ENCODE assay signal across 13 cellular contexts in the genomic region with DNA sequence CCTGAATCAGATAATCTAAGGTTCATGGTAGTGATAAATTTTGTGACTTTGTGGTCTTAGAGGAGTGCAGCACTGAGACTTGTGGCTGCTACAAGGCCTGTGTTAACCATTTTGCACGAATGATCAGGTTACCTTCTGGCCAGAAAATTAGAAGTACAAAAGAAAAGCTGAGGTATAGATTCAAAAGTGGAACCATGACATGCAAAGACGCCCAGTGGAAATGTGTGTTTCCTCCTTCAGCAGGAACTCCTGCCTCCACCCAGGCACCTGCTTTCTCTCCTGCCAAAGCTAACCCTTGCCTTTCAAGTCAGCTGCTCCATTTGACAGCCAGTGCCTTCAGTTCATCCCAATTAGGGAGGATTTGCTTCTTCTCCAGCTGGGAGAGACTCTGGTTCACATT. TPM values are rescaled to one million over a fixed set of nuclear protein-coding genes. Genes with fewer than 3 reads are reported as not detected.
DNase-seq lines count a peak whose midpoint lies in the region; ATAC-seq and TF ChIP-seq lines count a peak whose summit lies in the region.
"Had no signal": no experiment of that assay in that cellular context is flagged by ENCODE, and none has a peak within 500 bp of the region (broad histone marks: within the 10 kb centered on the region; RNA-seq: fewer than 3 reads in every experiment).

No MANE protein-coding gene starts in this region.

- H3K4me3 Mint-ChIP-seq in dendritic cell treated with granulocyte-macrophage colony-stimulating factor and Interleukin-4, amounts not matched to agents 40 ng/mL and 50 ng/mL, for 4 days, result no peak overlapping the region

- H3K36me3 Mint-ChIP-seq in dendritic cell treated with granulocyte-macrophage colony-stimulating factor and Interleukin-4, amounts not matched to agents 40 ng/mL and 50 ng/mL, for 4 days (ENCODE audit: low read depth), result no peaks in the 10 kb centered on the region

- H3K27ac Mint-ChIP-seq in dendritic cell treated with granulocyte-macrophage colony-stimulating factor and Interleukin-4, amounts not matched to agents 40 ng/mL and 50 ng/mL, for 4 days, result peak overlapping the region; percentile 85

- intact Hi-C loops in dendritic cell treated with granulocyte-macrophage colony-stimulating factor and Interleukin-4, amounts not matched to agents 40 ng/mL and 50 ng/mL, for 4 days (cut with micrococcal nuclease), result no loop called here
- intact Hi-C loops in dorsolateral prefrontal cortex (cut with DNase I), result no loop called here

- peak; percentile 80 for DNase-seq in SIG-M5 treated with dmso at 0.1 percent for 504 hours (lab: John Stamatoyannopoulos, UW; ENCODE audit: unreplicated experiment)
- DNase-seq in SIG-M5 (lab: John Stamatoyannopoulos, UW), result no peak
- peak; percentile 50 for DNase-seq in MV-4-11 (lab: John Stamatoyannopoulos, UW)
- DNase-seq in iPS-NIHi11 (ENCODE audit: low spot score), result no peak
- DNase-seq in COLO829 (ENCODE audit: low spot score), result no peak
- DNase-seq in dorsolateral prefrontal cortex, result no peak
- DNase-seq: glutamatergic neuron, NCI-H446 treated with DMSO at 0.1 percent for 48 hours, posterior cingulate gyrus had no signal

- no peaks in the 10 kb centered on the region for H3K9me3 Mint-ChIP-seq in dendritic cell treated with granulocyte-macrophage colony-stimulating factor and Interleukin-4, amounts not matched to agents 40 ng/mL and 50 ng/mL, for 4 days

- H3K27me3 Mint-ChIP-seq in dendritic cell treated with granulocyte-macrophage colony-stimulating factor and Interleukin-4, amounts not matched to agents 40 ng/mL and 50 ng/mL, for 4 days, result no peaks in the 10 kb centered on the region

- TF ChIP-seq CTCF in dorsolateral prefrontal cortex (IDR thresholded peaks at IDR 0.05 in 54 of 56, conservative IDR thresholded peaks at IDR 0.05 in 2 of 56; ENCODE audit: low read depth in 1 of 56, partially characterized antibody in 56 of 56), result no peak

- no peak overlapping the region for H3K4me3 ChIP-seq in dorsolateral prefrontal cortex
- H3K4me3 ChIP-seq: Peyer's patch, thoracic aorta had no signal

- H3K27ac ChIP-seq in dorsolateral prefrontal cortex, result no peak overlapping the region
- H3K27ac ChIP-seq: Peyer's patch, thoracic aorta had no signal

- ATAC-seq in GM19043 (IDR thresholded peaks at IDR 0.05; ENCODE audit: low read depth, unreplicated experiment), result peak; percentile 39

- peaks cover 0 to 4% (median 0%) of the 10 kb centered on the region in 45 donors for H3K27me3 ChIP-seq in dorsolateral prefrontal cortex
- H3K27me3 ChIP-seq: Peyer's patch had no signal

- peaks cover 72% of the 10 kb centered on the region for H3K4me1 Mint-ChIP-seq in dendritic cell treated with granulocyte-macrophage colony-stimulating factor and Interleukin-4, amounts not matched to agents 40 ng/mL and 50 ng/mL, for 4 days (ENCODE audit: low read depth)

RNA-seq across cellular contexts. Expression of a gene that starts 10.1 kb away (rescaled TPM):
- total RNA-seq in dorsolateral prefrontal cortex, result 1 to 10 TPM in 47 of 120 experiments, under 1 TPM in 33, not detected in 40; 0.43 to 2.7 (median 1.2) TPM
- total RNA-seq: Peyer's patch, thoracic aorta had no signal

RNA-seq across cellular contexts. Expression of a gene that starts 21.6 kb away (rescaled TPM):
- 10 to 100 TPM in 119 of 120 experiments, 1 to 10 TPM in 1; 7.4 to 82.4 (median 22.5) TPM for total RNA-seq in dorsolateral prefrontal cortex

RNA-seq across cellular contexts. Expression of a gene that starts 44.6 kb away (rescaled TPM):
- under 1 TPM in 22 of 120 experiments, not detected in 98; 0.19 to 0.83 (median 0.38) TPM for total RNA-seq in dorsolateral prefrontal cortex

Comparison
In these comparisons a context has a peak if more than half of its experiments do, and no peak if none do; other contexts are left out.
1. DNase-seq: peak in SIG-M5 treated with dmso at 0.1 percent for 504 hours (single experiment) and MV-4-11 (single experiment); none in SIG-M5 (single experiment), iPS-NIHi11 (single experiment), COLO829 (single experiment) and dorsolateral prefrontal cortex (0 of 10).